8 cellular contexts compared by ENCODE assay signal in genomic region chr4:188307591-188307990, GRCh38.
"Had no signal": no experiment of that assay in that cellular context is flagged by ENCODE, and none has a peak within 500 bp of the region (broad histone marks: within the 10 kb centered on the region; RNA-seq: fewer than 3 reads in every experiment).

No MANE protein-coding gene starts in this region.

- H3K9me3 ChIP-seq: HAP-1 had no signal

- H3K4me1 ChIP-seq: HAP-1 had no signal

- H2AFZ ChIP-seq: GM23338 had no signal

- FAIRE-seq: HTR-8/SVneo, K562 had no signal

- H3K36me3 ChIP-seq: HAP-1 had no signal

- ATAC-seq: GM23338, HCT116, K562 had no signal

- DNase-seq: H7, HFFc6, KG1 had no signal

- H3K4me3 ChIP-seq: GM23338, HAP-1, K562 had no signal

- H3K4me2 ChIP-seq: GM23338 had no signal
